In the genomic region with DNA sequence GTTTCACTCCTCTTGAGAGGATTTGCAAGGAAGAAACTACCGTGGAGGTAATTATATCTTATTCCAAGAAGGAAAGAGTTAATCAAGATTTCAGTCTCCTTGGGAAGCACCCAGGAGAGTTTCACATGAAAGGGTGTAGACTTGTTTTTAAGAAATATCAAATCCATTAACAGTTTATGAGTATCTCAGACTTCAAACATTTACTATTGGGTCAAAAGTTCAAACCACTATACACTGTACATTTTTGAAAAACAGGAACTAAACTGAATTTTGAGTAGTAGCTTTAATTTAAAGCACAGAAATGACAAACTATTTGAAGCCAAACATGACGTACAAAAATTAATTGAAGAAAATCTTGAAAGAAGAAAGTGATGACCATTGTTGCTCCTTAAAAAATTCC, we compare ENCODE assay signal across 25 cellular contexts.
DNase-seq lines count a peak whose midpoint lies in the region; ATAC-seq and TF ChIP-seq lines count a peak whose summit lies in the region.
"Had no signal": no experiment of that assay in that cellular context is flagged by ENCODE, and none has a peak within 500 bp of the region (broad histone marks: within the 10 kb centered on the region; RNA-seq: fewer than 3 reads in every experiment).

No MANE protein-coding gene starts in this region.

- POLR2A ChIA-PET in HEK293 (lab: Yijun Ruan, JAX) = no interaction called here

- no peaks in the 10 kb centered on the region for H4K20me1 ChIP-seq in BLaER1 treated with 17β-estradiol and CSF1 and Interleukin-3, amounts not matched to agents 10 nM and 100 nM

- H3K4me1 ChIP-seq in BLaER1 treated with 17β-estradiol and CSF1 and Interleukin-3, amounts not matched to agents 10 nM and 100 nM = peaks cover 10 to 22% (median 14%) of the 10 kb centered on the region in 10 experiments; a peak in 15 of 20 replicates
- H3K4me1 ChIP-seq in HEK293 (ENCODE audit: control insufficient read depth, insufficient read depth, low read length) (peaks cover 13% of the 10 kb centered on the region), mucosa of descending colon (ENCODE audit: low read depth) (no peaks in the 10 kb centered on the region)
- H3K4me1 ChIP-seq: prostate gland had no signal

- no peak for TF ChIP-seq CTCF in HEK293 (tag by site-specific recombination; IDR thresholded peaks at IDR 0.05)
- TF ChIP-seq CTCF in mucosa of descending colon (IDR thresholded peaks at IDR 0.05) = no peak

- no peaks in the 10 kb centered on the region for H3K36me3 ChIP-seq in BLaER1 treated with 17β-estradiol and CSF1 and Interleukin-3, amounts not matched to agents 10 nM and 100 nM
- no peaks in the 10 kb centered on the region for H3K36me3 ChIP-seq in HEK293 (ENCODE audit: control insufficient read depth in 2 of 2, insufficient read depth in 1 of 2, low read length in 2 of 2)
- no peaks in the 10 kb centered on the region for H3K36me3 ChIP-seq in mucosa of descending colon (ENCODE audit: low read depth)
- H3K36me3 ChIP-seq: prostate gland, transverse colon had no signal

- intact Hi-C loops in mucosa of descending colon (cut with DNase I, micrococcal nuclease) (no loop called here), posterior vena cava (cut with DNase I) (no loop called here)

- no peak overlapping the region for H3K9ac ChIP-seq in BLaER1 treated with 17β-estradiol and CSF1 and Interleukin-3, amounts not matched to agents 10 nM and 100 nM

- CTCF ChIA-PET in HEK293 (lab: Yijun Ruan, JAX) = interaction anchor here (0.6 to 2.3 kb wide), 2 partner anchors 19 to 270 kb away, joined by 3 to 6 read pairs; no protein-coding TSS in a partner anchor

- peak; percentile 16 for DNase-seq in SKM-1 (lab: John Stamatoyannopoulos, UW; ENCODE audit: unreplicated experiment)
- DNase-seq in mucosa of descending colon = no peak
- DNase-seq in posterior vena cava (ENCODE audit: low spot score) = no peak
- DNase-seq in stimulated activated CD4-positive, alpha-beta T cell treated with anti-CD3 and anti-CD28 coated beads, Interleukin-2, amount 100 ng/mL, for 24 hours = no peak
- DNase-seq: activated CD4-positive, alpha-beta T cell treated with anti-CD3 and anti-CD28 coated beads, Interleukin-2, amount 10 ng/mL, durations not matched to agents 24 days and 14 days; activated naive CD4-positive, alpha-beta T cell treated with Interleukin-2 at 50 U/mL for 16 hours; body of pancreas; C1 segment of cervical spinal cord; erythroblast; glutamatergic neuron; H9; left ventricle myocardium superior; mesendoderm; NCI-H446 treated with DMSO at 0.1 percent for 48 hours; NCI-H82; nucleus accumbens; SW 1271; T1000; transverse colon had no signal

- ATAC-seq in mucosa of descending colon (peak; percentile 21), HG03457 (IDR thresholded peaks at IDR 0.05; ENCODE audit: unreplicated experiment) (no peak)
- ATAC-seq: body of pancreas; left ventricle myocardium superior; stimulated activated effector memory CD8-positive, alpha-beta T cell treated with anti-CD3 and anti-CD28 coated beads, Interleukin-12 subunit alpha, Interleukin-12 subunit beta, amount 100 ng/mL, for 72 hours; WTC11 had no signal

- H3K4me2 ChIP-seq in BLaER1 treated with 17β-estradiol and CSF1 and Interleukin-3, amounts not matched to agents 10 nM and 100 nM = peak overlapping the region; percentile 10 to 50 (median 32); a peak in 14 of 22 replicates

- no peaks in the 10 kb centered on the region for H3K27me3 ChIP-seq in BLaER1 treated with 17β-estradiol and CSF1 and Interleukin-3, amounts not matched to agents 10 nM and 100 nM
- H3K27me3 ChIP-seq: body of pancreas, transverse colon had no signal

- H3K27ac ChIP-seq in BLaER1 treated with 17β-estradiol and CSF1 and Interleukin-3, amounts not matched to agents 10 nM and 100 nM = no peak overlapping the region
- no peak overlapping the region for H3K27ac ChIP-seq in HEK293 (ENCODE audit: extremely low read depth, low read depth, low read length)
- H3K27ac ChIP-seq: body of pancreas, prostate gland, transverse colon had no signal

- no peaks in the 10 kb centered on the region for H3K9me3 ChIP-seq in BLaER1 treated with 17β-estradiol and CSF1 and Interleukin-3, amounts not matched to agents 10 nM and 100 nM (replicated peaks in 1 of 11)
- no peaks in the 10 kb centered on the region for H3K9me3 ChIP-seq in HEK293 (ENCODE audit: control insufficient read depth, insufficient read depth, low read depth, low read length)
- H3K9me3 ChIP-seq in mucosa of descending colon = no peaks in the 10 kb centered on the region
- H3K9me3 ChIP-seq: body of pancreas, prostate gland, transverse colon had no signal

- no peak overlapping the region for H3K4me3 ChIP-seq in BLaER1 treated with 17β-estradiol and CSF1 and Interleukin-3, amounts not matched to agents 10 nM and 100 nM
- H3K4me3 ChIP-seq in HEK293 (ENCODE audit: low read depth, low read length) (no peak overlapping the region), mucosa of descending colon (no peak overlapping the region)
- H3K4me3 ChIP-seq: body of pancreas, prostate gland, transverse colon had no signal

TF ChIP-seq in HEK293, 187 proteins besides CTCF, POLR2A, EP300 and RAD21:
- TF ChIP-seq ZNF560 (tag by site-specific recombination; IDR thresholded peaks at IDR 0.05; ENCODE audit: borderline replicate concordance) = no peak
- TF ChIP-seq, protein P1, sequence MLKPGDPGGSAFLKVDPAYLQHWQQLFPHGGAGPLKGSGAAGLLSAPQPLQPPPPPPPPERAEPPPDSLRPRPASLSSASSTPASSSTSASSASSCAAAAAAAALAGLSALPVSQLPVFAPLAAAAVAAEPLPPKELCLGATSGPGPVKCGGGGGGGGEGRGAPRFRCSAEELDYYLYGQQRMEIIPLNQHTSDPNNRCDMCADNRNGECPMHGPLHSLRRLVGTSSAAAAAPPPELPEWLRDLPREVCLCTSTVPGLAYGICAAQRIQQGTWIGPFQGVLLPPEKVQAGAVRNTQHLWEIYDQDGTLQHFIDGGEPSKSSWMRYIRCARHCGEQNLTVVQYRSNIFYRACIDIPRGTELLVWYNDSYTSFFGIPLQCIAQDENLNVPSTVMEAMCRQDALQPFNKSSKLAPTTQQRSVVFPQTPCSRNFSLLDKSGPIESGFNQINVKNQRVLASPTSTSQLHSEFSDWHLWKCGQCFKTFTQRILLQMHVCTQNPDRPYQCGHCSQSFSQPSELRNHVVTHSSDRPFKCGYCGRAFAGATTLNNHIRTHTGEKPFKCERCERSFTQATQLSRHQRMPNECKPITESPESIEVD (tag by site-specific recombination; IDR thresholded peaks at IDR 0.05) = peak; percentile 16; the same call in 1 of the 2 replicates
